ENCODE assay signal across 11 cellular contexts in the genomic region with DNA sequence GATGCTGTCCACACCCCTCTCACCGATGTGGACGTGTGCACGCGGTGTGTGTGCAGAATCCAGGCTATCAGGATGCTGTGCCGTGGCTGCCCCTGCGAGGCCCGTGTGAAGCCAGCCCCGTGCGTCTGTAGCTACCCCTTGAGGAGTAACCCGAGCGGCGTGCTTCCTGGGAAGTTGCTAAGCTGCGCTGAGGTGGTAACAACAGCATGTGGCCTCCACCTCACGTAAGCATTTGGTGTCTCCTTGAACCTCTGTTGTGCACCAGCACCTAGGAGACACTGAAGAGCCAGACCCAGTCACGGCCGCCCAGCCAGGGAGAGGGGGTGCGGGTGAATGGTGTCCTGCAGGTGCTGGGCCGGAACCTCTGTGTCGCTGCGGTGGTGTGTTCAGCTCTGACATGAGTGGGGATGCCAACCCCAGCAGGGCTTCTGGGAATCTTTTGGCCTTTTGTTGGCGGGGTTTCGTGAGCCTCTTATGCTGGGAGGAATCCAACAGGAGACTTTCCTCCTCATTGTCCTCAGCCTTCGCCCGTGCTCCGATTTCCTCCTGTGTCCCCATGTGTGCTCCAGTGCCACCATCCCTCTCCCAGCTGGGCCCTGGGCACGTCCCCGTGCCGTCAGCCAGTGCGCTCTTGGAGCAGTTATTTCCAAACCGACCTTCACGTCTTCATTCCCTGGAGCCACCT.
DNase-seq lines count a peak whose midpoint lies in the region; ATAC-seq and TF ChIP-seq lines count a peak whose summit lies in the region.
"Had no signal": no experiment of that assay in that cellular context is flagged by ENCODE, and none has a peak within 500 bp of the region (broad histone marks: within the 10 kb centered on the region; RNA-seq: fewer than 3 reads in every experiment).

No MANE protein-coding gene starts in this region.

- H3K36me3 ChIP-seq in Caco-2 (ENCODE audit: control insufficient read depth, insufficient read depth, low read length) (peaks cover 3% of the 10 kb centered on the region), heart right ventricle (peaks cover 0 to 64% (median 0%) of the 10 kb centered on the region in 9 donors)

- intact Hi-C loops in Caco-2 (cut with micrococcal nuclease; ENCODE audit: unreplicated experiment) (no loop called here), heart right ventricle (cut with DNase I) (loop anchor here in 3 of 10 donors (10.0 kb wide), 2 partner anchors 122 to 152 kb away; no protein-coding TSS in a partner anchor), sciatic nerve (cut with DNase I) (no loop called here)
- intact Hi-C loops in CD4-positive, alpha-beta T cell (cut with DNase I, micrococcal nuclease): no loop called here

- ATAC-seq in SK-N-SH treated with all-trans-retinoic acid at 6 μM for 48 hours: peak; percentile 1; the same call in 2 of the 3 replicates
- ATAC-seq in heart right ventricle: peak in 6 of 8 donors; percentile 12 to 45 (median 34)
- peak; percentile 26 for ATAC-seq in sciatic nerve
- ATAC-seq in HG02938 (IDR thresholded peaks at IDR 0.05; ENCODE audit: unreplicated experiment): no peak
- ATAC-seq in left lobe of liver: no peak
- no peak for ATAC-seq in CD4-positive, alpha-beta T cell (ENCODE audit: poor library complexity)
- no peak for ATAC-seq in HG03442 (IDR thresholded peaks at IDR 0.05; ENCODE audit: unreplicated experiment)

- no peak for DNase-seq in Caco-2
- DNase-seq in heart right ventricle: no peak
- no peak for DNase-seq in sciatic nerve (ENCODE audit: low spot score)
- DNase-seq in left lobe of liver (ENCODE audit: low spot score): no peak
- no peak for DNase-seq in CD4-positive, alpha-beta T cell
- DNase-seq: activated B cell treated with CpG ODN at 0.5 μM for 24 hours had no signal

- no TSS peak for BruUV-seq in Caco-2 (replicated peaks; lab: Mats Ljungman, UMichigan)

- POLR2A ChIA-PET in Caco-2 (lab: Charles Lee): no interaction called here
- POLR2A ChIA-PET in CD4-positive, alpha-beta T cell (lab: Charles Lee): no interaction called here

- peak overlapping the region; percentile 70 for H3K27ac Mint-ChIP-seq in Caco-2 (ENCODE audit: unreplicated experiment)
- H3K27ac Mint-ChIP-seq in CD4-positive, alpha-beta T cell: no peak overlapping the region
- H3K27ac Mint-ChIP-seq: activated B cell treated with CpG ODN at 0.5 μM for 24 hours had no signal

- peak overlapping the region; percentile 53 to 86 (median 77) for H3K27ac ChIP-seq in heart right ventricle
- H3K27ac ChIP-seq in CD4-positive, alpha-beta T cell (ENCODE audit: low read depth, low read length): no peak overlapping the region
- H3K27ac ChIP-seq: parathyroid adenoma had no signal

- no peak overlapping the region for H3K4me3 Mint-ChIP-seq in Caco-2 (ENCODE audit: unreplicated experiment)
- H3K4me3 Mint-ChIP-seq in CD4-positive, alpha-beta T cell: no peak overlapping the region
- H3K4me3 Mint-ChIP-seq: activated B cell treated with CpG ODN at 0.5 μM for 24 hours; CD4-positive, alpha-beta memory T cell had no signal

- peaks cover 19% of the 10 kb centered on the region for H3K4me1 Mint-ChIP-seq in Caco-2 (ENCODE audit: low read depth, unreplicated experiment)
- peaks cover 31% of the 10 kb centered on the region for H3K4me1 Mint-ChIP-seq in CD4-positive, alpha-beta T cell (ENCODE audit: low read depth)

- H3K36me3 Mint-ChIP-seq in Caco-2 (ENCODE audit: insufficient read depth, unreplicated experiment): peaks cover 59% of the 10 kb centered on the region
- H3K36me3 Mint-ChIP-seq in CD4-positive, alpha-beta T cell (ENCODE audit: low read depth): peaks cover 44% of the 10 kb centered on the region

- CTCF ChIA-PET in Caco-2 (lab: Charles Lee): interaction anchor here (1.9 kb wide), 1 partner anchor 9 kb away, joined by 5 read pairs; no protein-coding TSS in a partner anchor
- CTCF ChIA-PET in CD4-positive, alpha-beta T cell (lab: Charles Lee): no interaction called here

- TF ChIP-seq CTCF in Caco-2 (IDR thresholded peaks at IDR 0.05; ENCODE audit: insufficient read depth in 1 of 2, low read depth in 1 of 2, low read length in 1 of 2, severe bottlenecking in 1 of 2, unreplicated experiment in 1 of 2) (no peak), heart right ventricle (IDR thresholded peaks at IDR 0.05) (no peak)
- no peak for TF ChIP-seq CTCF in CD4-positive, alpha-beta T cell (IDR thresholded peaks at IDR 0.05)

- H3K27me3 ChIP-seq in Caco-2 (replicated peaks; ENCODE audit: control insufficient read depth, insufficient read depth, low read length) (no peaks in the 10 kb centered on the region), heart right ventricle (no peaks in the 10 kb centered on the region)
- H3K27me3 ChIP-seq in CD4-positive, alpha-beta T cell (ENCODE audit: control insufficient read depth, insufficient read depth, low read length): no peaks in the 10 kb centered on the region

- no peaks in the 10 kb centered on the region for H3K9me3 ChIP-seq in Caco-2
- H3K9me3 ChIP-seq in heart right ventricle: no peaks in the 10 kb centered on the region
- H3K9me3 ChIP-seq in CD4-positive, alpha-beta T cell (ENCODE audit: control insufficient read depth, low read length): no peaks in the 10 kb centered on the region

- H3K9me3 Mint-ChIP-seq in Caco-2 (ENCODE audit: unreplicated experiment): no peaks in the 10 kb centered on the region
- no peaks in the 10 kb centered on the region for H3K9me3 Mint-ChIP-seq in CD4-positive, alpha-beta T cell
- H3K9me3 Mint-ChIP-seq: activated B cell treated with CpG ODN at 0.5 μM for 24 hours had no signal

- no peak overlapping the region for H3K4me3 ChIP-seq in Caco-2 (ENCODE audit: low read depth, low read length)
- no peak overlapping the region for H3K4me3 ChIP-seq in heart right ventricle

- 83 to 84% methylated on average over 31 of the region's 31 CpGs for WGBS in heart right ventricle, 2 donors

- H3K4me1 ChIP-seq in Caco-2 (peaks cover 14% of the 10 kb centered on the region), heart right ventricle (peaks cover 6 to 58% (median 43%) of the 10 kb centered on the region in 9 donors)
- H3K4me1 ChIP-seq: parathyroid adenoma had no signal

- no peaks in the 10 kb centered on the region for H3K27me3 Mint-ChIP-seq in Caco-2 (ENCODE audit: insufficient read depth, unreplicated experiment)
- no peaks in the 10 kb centered on the region for H3K27me3 Mint-ChIP-seq in CD4-positive, alpha-beta T cell
- H3K27me3 Mint-ChIP-seq: activated B cell treated with CpG ODN at 0.5 μM for 24 hours; CD4-positive, alpha-beta memory T cell had no signal

TF ChIP-seq in SK-N-SH treated with all-trans-retinoic acid at 6 μM for 48 hours, 23 proteins besides CTCF, POLR2A, EP300 and RAD21:
- TF ChIP-seq PATZ1 (CRISPR knock-in tag; IDR thresholded peaks at IDR 0.05; ENCODE audit: borderline replicate concordance) (no peak), OSR1 (CRISPR knock-in tag; IDR thresholded peaks at IDR 0.05) (no peak), TOX (CRISPR knock-in tag; IDR thresholded peaks at IDR 0.05; ENCODE audit: borderline replicate concordance) (no peak)

Comparison
In these comparisons a context has a peak if more than half of its experiments do, and no peak if none do; other contexts are left out.
1. ATAC-seq: peak in SK-N-SH treated with all-trans-retinoic acid at 6 μM for 48 hours (single experiment), heart right ventricle (6 of 8) and sciatic nerve (single experiment); none in HG02938 (single experiment), left lobe of liver (single experiment), CD4-positive, alpha-beta T cell (single experiment) and HG03442 (single experiment).